ENCODE assay signal across 1 cellular context in genomic region chr1:230125633-230126528, GRCh38.
A peak's percentile ranks its signal among the peaks of the same experiment; 100 is the strongest.
TF ChIP-seq lines count a peak whose summit lies in the region.

No MANE protein-coding gene starts in this region.

TF ChIP-seq in GM12878, 131 proteins besides CTCF, POLR2A, EP300 and RAD21:
- TF ChIP-seq ZBED1 (IDR thresholded peaks at IDR 0.05; ENCODE audit: borderline replicate concordance) (no peak), EED (IDR thresholded peaks at IDR 0.05; ENCODE audit: low read depth) (0 out of 2 replicates have a peak, but pooled peaks have one; percentile 35), BHLHE40 (IDR thresholded peaks at IDR 0.05; ENCODE audit: borderline replicate concordance in 1 of 2, low read depth in 2 of 2, low read length in 1 of 2) (peak in 1 of 2 experiments; percentile 13; a peak in 1 of 4 replicates), FOXK2 (IDR thresholded peaks at IDR 0.05) (no peak), NR2C1 (IDR thresholded peaks at IDR 0.05) (no peak), HCFC1 (IDR thresholded peaks at IDR 0.05; ENCODE audit: low read length) (no peak), IKZF2 (IDR thresholded peaks at IDR 0.05) (peak in 1 of 2 experiments; percentile 33; a peak in 2 of 4 replicates), RAD51 (IDR thresholded peaks at IDR 0.05) (no peak), IKZF1 (conservative IDR thresholded peaks at IDR 0.05) (0 out of 2 replicates have a peak, but pooled peaks have one; percentile 38), MLLT1 (IDR thresholded peaks at IDR 0.05) (0 out of 2 replicates have a peak, but pooled peaks have one; percentile 65), POLR2AphosphoS2 (IDR thresholded peaks at IDR 0.05; ENCODE audit: low read depth, low read length) (no peak), BCL11A (IDR thresholded peaks at IDR 0.05; ENCODE audit: low read depth, low read length) (no peak), NR2F1 (conservative IDR thresholded peaks at IDR 0.05) (no peak), RELA (IDR thresholded peaks at IDR 0.05; ENCODE audit: borderline replicate concordance, partially characterized antibody) (no peak), E2F8 (IDR thresholded peaks at IDR 0.05; ENCODE audit: low read depth, partially characterized antibody) (no peak), RUNX3 (IDR thresholded peaks at IDR 0.05; ENCODE audit: low read length) (0 out of 2 replicates have a peak, but pooled peaks have one; percentile 28), RCOR1 (conservative IDR thresholded peaks at IDR 0.05; ENCODE audit: low read depth, low read length) (no peak), PAX8 (IDR thresholded peaks at IDR 0.05) (no peak), BRCA1 (IDR thresholded peaks at IDR 0.05; ENCODE audit: low read depth, low read length) (no peak), MTA3 (IDR thresholded peaks at IDR 0.05; ENCODE audit: borderline replicate concordance, low read length) (no peak), CHD2 (IDR thresholded peaks at IDR 0.05; ENCODE audit: borderline replicate concordance, low read depth, low read length) (0 out of 2 replicates have a peak, but pooled peaks have one; percentile 24)
- TF ChIP-seq, protein P1, sequence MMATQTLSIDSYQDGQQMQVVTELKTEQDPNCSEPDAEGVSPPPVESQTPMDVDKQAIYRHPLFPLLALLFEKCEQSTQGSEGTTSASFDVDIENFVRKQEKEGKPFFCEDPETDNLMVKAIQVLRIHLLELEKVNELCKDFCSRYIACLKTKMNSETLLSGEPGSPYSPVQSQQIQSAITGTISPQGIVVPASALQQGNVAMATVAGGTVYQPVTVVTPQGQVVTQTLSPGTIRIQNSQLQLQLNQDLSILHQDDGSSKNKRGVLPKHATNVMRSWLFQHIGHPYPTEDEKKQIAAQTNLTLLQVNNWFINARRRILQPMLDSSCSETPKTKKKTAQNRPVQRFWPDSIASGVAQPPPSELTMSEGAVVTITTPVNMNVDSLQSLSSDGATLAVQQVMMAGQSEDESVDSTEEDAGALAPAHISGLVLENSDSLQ (IDR thresholded peaks at IDR 0.05), result no peak
- TF ChIP-seq, protein P2, sequence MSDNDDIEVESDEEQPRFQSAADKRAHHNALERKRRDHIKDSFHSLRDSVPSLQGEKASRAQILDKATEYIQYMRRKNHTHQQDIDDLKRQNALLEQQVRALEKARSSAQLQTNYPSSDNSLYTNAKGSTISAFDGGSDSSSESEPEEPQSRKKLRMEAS (IDR thresholded peaks at IDR 0.05; ENCODE audit: low read depth, low read length), result no peak
- TF ChIP-seq, protein P3, sequence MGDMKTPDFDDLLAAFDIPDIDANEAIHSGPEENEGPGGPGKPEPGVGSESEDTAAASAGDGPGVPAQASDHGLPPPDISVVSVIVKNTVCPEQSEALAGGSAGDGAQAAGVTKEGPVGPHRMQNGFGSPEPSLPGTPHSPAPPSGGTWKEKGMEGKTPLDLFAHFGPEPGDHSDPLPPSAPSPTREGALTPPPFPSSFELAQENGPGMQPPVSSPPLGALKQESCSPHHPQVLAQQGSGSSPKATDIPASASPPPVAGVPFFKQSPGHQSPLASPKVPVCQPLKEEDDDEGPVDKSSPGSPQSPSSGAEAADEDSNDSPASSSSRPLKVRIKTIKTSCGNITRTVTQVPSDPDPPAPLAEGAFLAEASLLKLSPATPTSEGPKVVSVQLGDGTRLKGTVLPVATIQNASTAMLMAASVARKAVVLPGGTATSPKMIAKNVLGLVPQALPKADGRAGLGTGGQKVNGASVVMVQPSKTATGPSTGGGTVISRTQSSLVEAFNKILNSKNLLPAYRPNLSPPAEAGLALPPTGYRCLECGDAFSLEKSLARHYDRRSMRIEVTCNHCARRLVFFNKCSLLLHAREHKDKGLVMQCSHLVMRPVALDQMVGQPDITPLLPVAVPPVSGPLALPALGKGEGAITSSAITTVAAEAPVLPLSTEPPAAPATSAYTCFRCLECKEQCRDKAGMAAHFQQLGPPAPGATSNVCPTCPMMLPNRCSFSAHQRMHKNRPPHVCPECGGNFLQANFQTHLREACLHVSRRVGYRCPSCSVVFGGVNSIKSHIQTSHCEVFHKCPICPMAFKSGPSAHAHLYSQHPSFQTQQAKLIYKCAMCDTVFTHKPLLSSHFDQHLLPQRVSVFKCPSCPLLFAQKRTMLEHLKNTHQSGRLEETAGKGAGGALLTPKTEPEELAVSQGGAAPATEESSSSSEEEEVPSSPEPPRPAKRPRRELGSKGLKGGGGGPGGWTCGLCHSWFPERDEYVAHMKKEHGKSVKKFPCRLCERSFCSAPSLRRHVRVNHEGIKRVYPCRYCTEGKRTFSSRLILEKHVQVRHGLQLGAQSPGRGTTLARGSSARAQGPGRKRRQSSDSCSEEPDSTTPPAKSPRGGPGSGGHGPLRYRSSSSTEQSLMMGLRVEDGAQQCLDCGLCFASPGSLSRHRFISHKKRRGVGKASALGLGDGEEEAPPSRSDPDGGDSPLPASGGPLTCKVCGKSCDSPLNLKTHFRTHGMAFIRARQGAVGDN (IDR thresholded peaks at IDR 0.05), result peak; percentile 69; the same call in 1 of the 2 replicates
